In the genomic region with DNA sequence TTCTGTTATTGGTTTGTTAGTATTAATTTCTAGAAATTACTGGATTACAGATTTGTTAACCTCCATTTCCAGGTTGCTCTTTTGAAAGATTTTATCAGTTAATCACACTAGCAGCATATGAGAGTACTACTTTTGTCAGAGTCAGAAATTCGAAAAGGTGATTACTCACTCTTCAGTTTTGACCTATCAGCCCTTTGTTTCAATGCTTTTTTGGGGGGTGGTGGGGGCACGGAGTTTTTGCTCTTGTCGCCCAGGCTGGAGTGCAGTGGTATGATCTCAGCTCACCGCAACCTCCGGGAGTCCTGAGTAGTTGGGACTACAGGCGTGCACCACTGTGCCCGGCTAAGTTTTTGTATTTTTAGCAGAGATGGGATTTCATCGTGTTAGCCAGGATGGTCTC, we compare ENCODE assay signal across 17 cellular contexts.
"Had no signal": no experiment of that assay in that cellular context is flagged by ENCODE, and none has a peak within 500 bp of the region (broad histone marks: within the 10 kb centered on the region; RNA-seq: fewer than 3 reads in every experiment).

No MANE protein-coding gene starts in this region.

- H3K4me3 Mint-ChIP-seq: activated naive CD4-positive, alpha-beta T cell treated with anti-CD3 and anti-CD28 coated beads for 36 hours; natural killer cell had no signal

- H3K36me3 Mint-ChIP-seq: natural killer cell had no signal

- ATAC-seq: gastroesophageal sphincter, heart left ventricle, left cardiac atrium, natural killer cell, SK-N-SH treated with all-trans-retinoic acid at 6 μM for 48 hours had no signal

- H3K9me3 ChIP-seq: gastroesophageal sphincter, heart left ventricle, stomach, uterus had no signal

- H3K27ac ChIP-seq: coronary artery, epithelial cell of prostate, gastroesophageal sphincter, heart left ventricle, stomach, uterus, VCaP had no signal

- DNase-seq: activated CD8-positive, alpha-beta memory T cell treated with anti-CD3 and anti-CD28 coated beads for 24 hours; activated CD8-positive, alpha-beta memory T cell treated with anti-CD3 and anti-CD28 coated beads, Interleukin-2, amount 50 U/mL, for 48 hours; activated naive CD4-positive, alpha-beta T cell treated with anti-CD3 and anti-CD28 coated beads for 36 hours; cerebellar nuclear complex; heart left ventricle; left cardiac atrium; midbrain; natural killer cell; stimulated activated CD4-positive, alpha-beta T cell treated with anti-CD3 and anti-CD28 coated beads, Interleukin-4, amount 100 ng/mL, for 24 hours; stomach; trophoblast cell; uterus had no signal

- H3K27me3 ChIP-seq: gastroesophageal sphincter, heart left ventricle, stomach, uterus had no signal

- H3K27ac Mint-ChIP-seq: activated naive CD4-positive, alpha-beta T cell treated with anti-CD3 and anti-CD28 coated beads for 36 hours; natural killer cell had no signal

- H3K9me3 Mint-ChIP-seq: activated naive CD4-positive, alpha-beta T cell treated with anti-CD3 and anti-CD28 coated beads for 36 hours; natural killer cell had no signal
